In genomic region chr21:38733973-38734546, GRCh38 we compare ENCODE assay signal across 8 cellular contexts.
A peak's percentile ranks its signal among the peaks of the same experiment; 100 is the strongest.
DNase-seq lines count a peak whose midpoint lies in the region; ATAC-seq, FAIRE-seq and TF ChIP-seq lines count a peak whose summit lies in the region.

No MANE protein-coding gene starts in this region.

- peak overlapping the region; percentile 88 for H3K4me3 Mint-ChIP-seq in natural killer cell treated with Interleukin-12 subunit alpha and Interleukin-12 subunit beta and Interleukin-15 and Interleukin-18, amount 100 ng/mL, for 72 hours
- H3K4me3 Mint-ChIP-seq in stimulated activated effector memory CD8-positive, alpha-beta T cell treated with anti-CD3 and anti-CD28 coated beads, Interleukin-12 subunit alpha, Interleukin-12 subunit beta, amount 100 ng/mL, for 72 hours: peak overlapping the region; percentile 68

- DNase-seq in D721Med (ENCODE audit: insufficient read length, low spot score) (peak; percentile 42), RPMI8226 (peak; percentile 85), fibroblast of the aortic adventitia (ENCODE audit: low read depth) (peak; percentile 84)
- peak; percentile 53 for DNase-seq in activated effector memory CD4-positive, alpha-beta T cell treated with Interleukin-2 at 50 U/mL for 16 hours
- DNase-seq in natural killer cell treated with Interleukin-12 subunit alpha and Interleukin-12 subunit beta and Interleukin-15 and Interleukin-18, amount 100 ng/mL, for 72 hours (ENCODE audit: low spot score): peak; percentile 81
- peak; percentile 72 to 88 for DNase-seq in stimulated activated effector memory CD8-positive, alpha-beta T cell treated with anti-CD3 and anti-CD28 coated beads, Interleukin-12 subunit alpha, Interleukin-12 subunit beta, amount 100 ng/mL, for 72 hours (ENCODE audit: low spot score in 2 of 2)

- peaks cover 5 to 8% of the 10 kb centered on the region in 2 donors for H3K4me1 Mint-ChIP-seq in natural killer cell treated with Interleukin-12 subunit alpha and Interleukin-12 subunit beta and Interleukin-15 and Interleukin-18, amount 100 ng/mL, for 72 hours (ENCODE audit: low read depth in 2 of 2)
- H3K4me1 Mint-ChIP-seq in stimulated activated effector memory CD8-positive, alpha-beta T cell treated with anti-CD3 and anti-CD28 coated beads, Interleukin-12 subunit alpha, Interleukin-12 subunit beta, amount 100 ng/mL, for 72 hours: peaks cover 8% of the 10 kb centered on the region

- TF ChIP-seq CTCF in D721Med (IDR thresholded peaks at IDR 0.05; ENCODE audit: insufficient read depth, missing control alignments) (peak; percentile 92), fibroblast of the aortic adventitia (IDR thresholded peaks at IDR 0.05; ENCODE audit: insufficient read depth, low read length) (peak; percentile 92)

- no peaks in the 10 kb centered on the region for H3K9me3 ChIP-seq in KOPT-K1 (ENCODE audit: insufficient read depth, low read length, poor library complexity, severe bottlenecking)

- H3K9me3 Mint-ChIP-seq in natural killer cell treated with Interleukin-12 subunit alpha and Interleukin-12 subunit beta and Interleukin-15 and Interleukin-18, amount 100 ng/mL, for 72 hours: no peaks in the 10 kb centered on the region
- H3K9me3 Mint-ChIP-seq in stimulated activated effector memory CD8-positive, alpha-beta T cell treated with anti-CD3 and anti-CD28 coated beads, Interleukin-12 subunit alpha, Interleukin-12 subunit beta, amount 100 ng/mL, for 72 hours: no peaks in the 10 kb centered on the region

- no peaks in the 10 kb centered on the region for H3K36me3 Mint-ChIP-seq in natural killer cell treated with Interleukin-12 subunit alpha and Interleukin-12 subunit beta and Interleukin-15 and Interleukin-18, amount 100 ng/mL, for 72 hours
- H3K36me3 Mint-ChIP-seq in stimulated activated effector memory CD8-positive, alpha-beta T cell treated with anti-CD3 and anti-CD28 coated beads, Interleukin-12 subunit alpha, Interleukin-12 subunit beta, amount 100 ng/mL, for 72 hours: no peaks in the 10 kb centered on the region

- no peak for FAIRE-seq in D721Med (lab: Jason Lieb, UNC)

- H3K27ac Mint-ChIP-seq in natural killer cell treated with Interleukin-12 subunit alpha and Interleukin-12 subunit beta and Interleukin-15 and Interleukin-18, amount 100 ng/mL, for 72 hours: no peak overlapping the region
- H3K27ac Mint-ChIP-seq in stimulated activated effector memory CD8-positive, alpha-beta T cell treated with anti-CD3 and anti-CD28 coated beads, Interleukin-12 subunit alpha, Interleukin-12 subunit beta, amount 100 ng/mL, for 72 hours: peak overlapping the region; percentile 2

- no peaks in the 10 kb centered on the region for H3K36me3 ChIP-seq in KOPT-K1 (ENCODE audit: insufficient read depth, low read length)

- peaks cover 29 to 36% of the 10 kb centered on the region in 2 donors for H3K27me3 Mint-ChIP-seq in natural killer cell treated with Interleukin-12 subunit alpha and Interleukin-12 subunit beta and Interleukin-15 and Interleukin-18, amount 100 ng/mL, for 72 hours

- H3K4me3 ChIP-seq in fibroblast of the aortic adventitia (ENCODE audit: low read depth, low read length): peak overlapping the region; percentile 46

- peak overlapping the region; percentile 89 for H3K27ac ChIP-seq in KOPT-K1 (ENCODE audit: low read depth, low read length, poor library complexity, severe bottlenecking)

- ATAC-seq in natural killer cell treated with Interleukin-12 subunit alpha and Interleukin-12 subunit beta and Interleukin-15 and Interleukin-18, amount 100 ng/mL, for 72 hours: peak; percentile 72 to 81
- ATAC-seq in stimulated activated effector memory CD8-positive, alpha-beta T cell treated with anti-CD3 and anti-CD28 coated beads, Interleukin-12 subunit alpha, Interleukin-12 subunit beta, amount 100 ng/mL, for 72 hours: peak; percentile 43
- ATAC-seq in HG02973 (IDR thresholded peaks at IDR 0.05; ENCODE audit: unreplicated experiment): no peak
